8 cellular contexts compared by ENCODE assay signal in the genomic region with DNA sequence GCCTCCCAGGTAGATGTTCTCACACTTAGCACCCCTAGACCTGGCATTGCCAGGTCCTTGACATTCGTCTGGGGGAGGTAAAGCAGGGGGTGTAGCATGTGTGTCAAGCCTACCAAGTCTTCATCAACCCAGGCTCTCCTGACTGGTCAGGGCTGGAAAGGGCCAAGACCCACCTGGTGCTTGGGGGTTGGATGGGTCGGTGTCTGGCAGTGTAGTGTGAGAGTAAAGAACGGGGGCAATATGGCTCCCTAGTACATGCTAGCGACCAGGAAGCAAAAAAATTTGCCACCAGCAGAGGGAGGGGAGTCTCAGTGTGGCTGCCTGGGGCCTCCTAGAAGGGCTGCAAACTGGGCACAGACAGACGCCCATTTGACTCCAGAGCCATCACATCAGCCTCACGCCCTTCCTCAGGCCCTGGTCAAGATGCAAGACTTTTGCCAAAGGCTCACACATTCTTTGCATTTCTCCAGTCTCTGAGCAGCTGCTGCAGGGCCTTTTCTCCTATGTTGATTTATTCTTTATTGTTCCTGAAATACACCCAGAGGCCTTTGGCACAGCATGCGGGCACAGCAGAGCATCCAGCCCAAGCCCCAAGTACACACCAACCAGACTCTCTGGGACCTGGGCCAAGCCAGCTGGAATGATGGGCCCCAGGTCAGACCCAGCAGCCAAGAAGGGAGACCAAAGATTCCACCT. TPM values are rescaled to one million over a fixed set of nuclear protein-coding genes. Genes with fewer than 3 reads are reported as not detected.
A peak's percentile ranks its signal among the peaks of the same experiment; 100 is the strongest.
DNase-seq lines count a peak whose midpoint lies in the region; ATAC-seq and TF ChIP-seq lines count a peak whose summit lies in the region.

No MANE protein-coding gene starts in this region.

- peaks cover 92% of the 10 kb centered on the region for H4K20me1 ChIP-seq in Karpas-422 (ENCODE audit: insufficient read depth, low read depth, low read length)

- H3K36me3 ChIP-seq in CD8-positive, alpha-beta T cell (ENCODE audit: insufficient read depth, low read length), result no peaks in the 10 kb centered on the region
- no peaks in the 10 kb centered on the region for H3K36me3 ChIP-seq in Karpas-422 (ENCODE audit: insufficient read depth, low read length)
- no peaks in the 10 kb centered on the region for H3K36me3 ChIP-seq in gastrocnemius medialis

- H3K9me2 ChIP-seq in Karpas-422 (replicated peaks; ENCODE audit: insufficient read depth, low read length), result no peaks in the 10 kb centered on the region

- TF ChIP-seq CTCF in CD8-positive, alpha-beta T cell (IDR thresholded peaks at IDR 0.05), result peak; percentile 59
- peak in 3 of 5 experiments; percentile 24 to 31 (median 28) for TF ChIP-seq CTCF in gastrocnemius medialis (IDR thresholded peaks at IDR 0.05 in 4 of 5, conservative IDR thresholded peaks at IDR 0.05 in 1 of 5)

- H3K9me3 Mint-ChIP-seq in CD8-positive, alpha-beta T cell, result no peaks in the 10 kb centered on the region
- no peaks in the 10 kb centered on the region for H3K9me3 Mint-ChIP-seq in activated naive CD4-positive, alpha-beta T cell treated with anti-CD3 and anti-CD28 coated beads, Interleukin-2, amount 50 U/mL, for 24 hours

- DNase-seq in CD8-positive, alpha-beta T cell, result peak in 5 of 7 experiments; percentile 41 to 66 (median 60)
- DNase-seq in Karpas-422 (peak; percentile 76), Right ventricle myocardium superior (peak; percentile 90), gastrocnemius medialis (peak in 1 of 2 donors; percentile 69), NCI-H526 (lab: John Stamatoyannopoulos, UW) (no peak), sciatic nerve (ENCODE audit: low spot score) (no peak)

- H3K4me2 ChIP-seq in Karpas-422 (ENCODE audit: low read depth, low read length, poor library complexity, severe bottlenecking), result peak overlapping the region; percentile 95

- POLR2A ChIA-PET in CD8-positive, alpha-beta T cell (lab: Charles Lee), result interaction anchor here (0.9 to 12.9 kb wide), 6 partner anchors 9 to 34 kb away, joined by 3 to 219 read pairs (median 12); no protein-coding TSS in a partner anchor

- ATAC-seq in CD8-positive, alpha-beta T cell, result peak; percentile 54
- peak; percentile 69 for ATAC-seq in Right ventricle myocardium superior (ENCODE audit: poor library complexity)
- ATAC-seq in gastrocnemius medialis, result no peak
- no peak for ATAC-seq in GM19397 (IDR thresholded peaks at IDR 0.05; ENCODE audit: unreplicated experiment)
- no peak for ATAC-seq in sciatic nerve

- CTCF ChIA-PET in CD8-positive, alpha-beta T cell (lab: Charles Lee), result interaction anchor here (0.6 to 10.8 kb wide), 12 partner anchors 10 to 99 kb away, joined by 3 to 146 read pairs (median 8); a partner anchor contains a TSS

- peaks cover 96% of the 10 kb centered on the region for H3K4me1 Mint-ChIP-seq in CD8-positive, alpha-beta T cell (ENCODE audit: low read depth)
- peaks cover 98% of the 10 kb centered on the region for H3K4me1 Mint-ChIP-seq in activated naive CD4-positive, alpha-beta T cell treated with anti-CD3 and anti-CD28 coated beads, Interleukin-2, amount 50 U/mL, for 24 hours

- H3K4me3 ChIP-seq in CD8-positive, alpha-beta T cell (ENCODE audit: low read depth, low read length), result peak overlapping the region; percentile 55
- H3K4me3 ChIP-seq in Karpas-422 (ENCODE audit: low read length) (no peak overlapping the region), gastrocnemius medialis (peak overlapping the region in 1 of 4 donors; percentile 11)

- peak overlapping the region; percentile 97 for H3K27ac Mint-ChIP-seq in CD8-positive, alpha-beta T cell
- peak overlapping the region; percentile 95 for H3K27ac Mint-ChIP-seq in activated naive CD4-positive, alpha-beta T cell treated with anti-CD3 and anti-CD28 coated beads, Interleukin-2, amount 50 U/mL, for 24 hours

- H3K36me3 Mint-ChIP-seq in CD8-positive, alpha-beta T cell, result no peaks in the 10 kb centered on the region
- H3K36me3 Mint-ChIP-seq in activated naive CD4-positive, alpha-beta T cell treated with anti-CD3 and anti-CD28 coated beads, Interleukin-2, amount 50 U/mL, for 24 hours, result no peaks in the 10 kb centered on the region

- no peaks in the 10 kb centered on the region for H3K9me3 ChIP-seq in CD8-positive, alpha-beta T cell (ENCODE audit: low read length)
- H3K9me3 ChIP-seq in Karpas-422 (ENCODE audit: low read length) (no peaks in the 10 kb centered on the region), gastrocnemius medialis (no peaks in the 10 kb centered on the region)

- no peak overlapping the region for H2AFZ ChIP-seq in Karpas-422 (ENCODE audit: low read length)

- TF ChIP-seq POLR2A in gastrocnemius medialis (IDR thresholded peaks at IDR 0.05), result no peak

- H3K79me2 ChIP-seq in Karpas-422 (ENCODE audit: low read length), result peaks cover 99% of the 10 kb centered on the region

- intact Hi-C loops in CD8-positive, alpha-beta T cell (cut with DNase I, micrococcal nuclease), result loop anchor here (1.0 to 5.0 kb wide), 3 partner anchors 8 to 73 kb away; a partner anchor contains a TSS
- intact Hi-C loops in Right ventricle myocardium superior (cut with DNase I), result loop anchor here (5.0 kb wide), 1 partner anchor 35 kb away; no protein-coding TSS in a partner anchor
- intact Hi-C loops in gastrocnemius medialis (cut with DNase I; ENCODE audit: low total_unique reads), result no loop called here
- intact Hi-C loops in sciatic nerve (cut with DNase I), result no loop called here

- peak overlapping the region; percentile 67 for H3K27ac ChIP-seq in CD8-positive, alpha-beta T cell (ENCODE audit: low read depth, low read length)
- H3K27ac ChIP-seq in Karpas-422 (ENCODE audit: low read length), result peak overlapping the region; percentile 89
- peak overlapping the region; percentile 89 to 98 (median 94) for H3K27ac ChIP-seq in gastrocnemius medialis

- H3K27me3 Mint-ChIP-seq in CD8-positive, alpha-beta T cell (ENCODE audit: low read depth), result no peaks in the 10 kb centered on the region
- no peaks in the 10 kb centered on the region for H3K27me3 Mint-ChIP-seq in activated naive CD4-positive, alpha-beta T cell treated with anti-CD3 and anti-CD28 coated beads, Interleukin-2, amount 50 U/mL, for 24 hours

- no peaks in the 10 kb centered on the region for H3K27me3 ChIP-seq in CD8-positive, alpha-beta T cell (ENCODE audit: insufficient read depth, low read length)
- no peaks in the 10 kb centered on the region for H3K27me3 ChIP-seq in Karpas-422 (ENCODE audit: low read length)
- no peaks in the 10 kb centered on the region for H3K27me3 ChIP-seq in gastrocnemius medialis

- H3K9ac ChIP-seq in Karpas-422 (ENCODE audit: low read length), result peak overlapping the region; percentile 93

- in situ Hi-C loops in gastrocnemius medialis (cut with MboI; ENCODE audit: low sequenced_read_pairs in 4 of 4), result no loop called here

- peak overlapping the region; percentile 85 for H3K4me3 Mint-ChIP-seq in CD8-positive, alpha-beta T cell
- peak overlapping the region; percentile 94 for H3K4me3 Mint-ChIP-seq in activated naive CD4-positive, alpha-beta T cell treated with anti-CD3 and anti-CD28 coated beads, Interleukin-2, amount 50 U/mL, for 24 hours

- H3K4me1 ChIP-seq in CD8-positive, alpha-beta T cell (ENCODE audit: insufficient read depth, low read length), result peaks cover 98% of the 10 kb centered on the region
- H3K4me1 ChIP-seq in Karpas-422 (ENCODE audit: low read length) (peaks cover 98% of the 10 kb centered on the region), gastrocnemius medialis (peaks cover 93 to 100% of the 10 kb centered on the region in 2 donors)

RNA-seq across cellular contexts. Expression of a gene that starts 38.3 kb away (rescaled TPM):
- 10 to 100 TPM; 39.4 to 39.8 TPM for total RNA-seq in CD8-positive, alpha-beta T cell
- 7.4 and 7.7 TPM in 2 replicates for total RNA-seq in Karpas-422 (2014; rRNA removed; shearing (Covaris generic); ENCODE audit: low replicate concordance)
- total RNA-seq in Right ventricle myocardium superior (12.9 TPM), gastrocnemius medialis (10 to 100 TPM in 1 of 4 donors, 1 to 10 TPM in 3; 7.6 to 18.5 (median 8.8) TPM), sciatic nerve (46.1 TPM)

Comparison
In these comparisons a context has a peak if more than half of its experiments do, and no peak if none do; other contexts are left out.
1. ATAC-seq: peak in CD8-positive, alpha-beta T cell (single experiment) and Right ventricle myocardium superior (single experiment); none in gastrocnemius medialis (0 of 2), GM19397 (single experiment) and sciatic nerve (single experiment).
2. DNase-seq: peak in CD8-positive, alpha-beta T cell (5 of 7), Karpas-422 (single experiment) and Right ventricle myocardium superior (single experiment); none in NCI-H526 (0 of 2) and sciatic nerve (single experiment).
3. intact Hi-C loops: an anchor here in CD8-positive, alpha-beta T cell (1.0 to 5.0 kb wide) and Right ventricle myocardium superior (5.0 kb wide); none called in gastrocnemius medialis and sciatic nerve.
4. Peak in every context shown above with its lines, with median percentiles within 50 percentile points of each other: H3K27ac ChIP-seq.